In the genomic region with DNA sequence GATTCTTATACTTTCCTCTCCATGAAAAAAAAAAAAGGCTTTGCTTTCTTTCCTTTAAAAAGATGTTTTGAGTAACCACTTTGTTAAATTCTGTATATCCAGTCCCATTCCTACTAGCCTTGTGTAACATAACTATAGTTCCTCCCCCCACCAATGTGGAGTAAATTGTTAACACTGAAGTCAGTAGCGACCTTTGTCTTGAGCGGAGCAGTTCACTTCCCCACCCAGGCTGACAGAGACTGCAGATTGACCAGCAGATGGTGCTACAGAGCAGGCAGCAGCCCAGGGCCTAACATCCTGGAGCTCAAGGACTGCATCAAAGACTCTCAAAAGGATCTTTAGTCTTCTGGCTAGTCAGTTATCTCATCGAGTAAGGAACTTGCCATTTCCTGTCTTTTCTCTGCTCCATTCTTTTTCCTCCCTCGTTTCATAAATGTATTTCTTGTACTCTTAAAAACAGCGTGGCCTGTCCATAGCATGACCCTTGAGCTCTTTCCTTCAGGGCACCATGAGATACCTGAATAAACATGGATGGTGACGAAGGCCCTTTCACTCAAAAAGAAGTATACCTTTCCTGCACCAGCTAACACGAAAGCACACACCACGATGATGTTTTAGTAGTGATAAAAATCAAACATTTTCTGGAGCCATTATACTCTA, we compare ENCODE assay signal across 1 cellular context.
TF ChIP-seq lines count a peak whose summit lies in the region.

No MANE protein-coding gene starts in this region.

TF ChIP-seq in HepG2, 621 proteins besides CTCF, POLR2A, EP300 and RAD21 (continued from another document and continues in another):
- TF ChIP-seq, protein P1, sequence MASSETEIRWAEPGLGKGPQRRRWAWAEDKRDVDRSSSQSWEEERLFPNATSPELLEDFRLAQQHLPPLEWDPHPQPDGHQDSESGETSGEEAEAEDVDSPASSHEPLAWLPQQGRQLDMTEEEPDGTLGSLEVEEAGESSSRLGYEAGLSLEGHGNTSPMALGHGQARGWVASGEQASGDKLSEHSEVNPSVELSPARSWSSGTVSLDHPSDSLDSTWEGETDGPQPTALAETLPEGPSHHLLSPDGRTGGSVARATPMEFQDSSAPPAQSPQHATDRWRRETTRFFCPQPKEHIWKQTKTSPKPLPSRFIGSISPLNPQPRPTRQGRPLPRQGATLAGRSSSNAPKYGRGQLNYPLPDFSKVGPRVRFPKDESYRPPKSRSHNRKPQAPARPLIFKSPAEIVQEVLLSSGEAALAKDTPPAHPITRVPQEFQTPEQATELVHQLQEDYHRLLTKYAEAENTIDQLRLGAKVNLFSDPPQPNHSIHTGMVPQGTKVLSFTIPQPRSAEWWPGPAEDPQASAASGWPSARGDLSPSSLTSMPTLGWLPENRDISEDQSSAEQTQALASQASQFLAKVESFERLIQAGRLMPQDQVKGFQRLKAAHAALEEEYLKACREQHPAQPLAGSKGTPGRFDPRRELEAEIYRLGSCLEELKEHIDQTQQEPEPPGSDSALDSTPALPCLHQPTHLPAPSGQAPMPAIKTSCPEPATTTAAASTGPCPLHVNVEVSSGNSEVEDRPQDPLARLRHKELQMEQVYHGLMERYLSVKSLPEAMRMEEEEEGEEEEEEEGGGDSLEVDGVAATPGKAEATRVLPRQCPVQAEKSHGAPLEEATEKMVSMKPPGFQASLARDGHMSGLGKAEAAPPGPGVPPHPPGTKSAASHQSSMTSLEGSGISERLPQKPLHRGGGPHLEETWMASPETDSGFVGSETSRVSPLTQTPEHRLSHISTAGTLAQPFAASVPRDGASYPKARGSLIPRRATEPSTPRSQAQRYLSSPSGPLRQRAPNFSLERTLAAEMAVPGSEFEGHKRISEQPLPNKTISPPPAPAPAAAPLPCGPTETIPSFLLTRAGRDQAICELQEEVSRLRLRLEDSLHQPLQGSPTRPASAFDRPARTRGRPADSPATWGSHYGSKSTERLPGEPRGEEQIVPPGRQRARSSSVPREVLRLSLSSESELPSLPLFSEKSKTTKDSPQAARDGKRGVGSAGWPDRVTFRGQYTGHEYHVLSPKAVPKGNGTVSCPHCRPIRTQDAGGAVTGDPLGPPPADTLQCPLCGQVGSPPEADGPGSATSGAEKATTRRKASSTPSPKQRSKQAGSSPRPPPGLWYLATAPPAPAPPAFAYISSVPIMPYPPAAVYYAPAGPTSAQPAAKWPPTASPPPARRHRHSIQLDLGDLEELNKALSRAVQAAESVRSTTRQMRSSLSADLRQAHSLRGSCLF (CRISPR knock-in tag; IDR thresholded peaks at IDR 0.05; ENCODE audit: borderline replicate concordance), result no peak
- TF ChIP-seq KDM6A (CRISPR knock-in tag; IDR thresholded peaks at IDR 0.05; ENCODE audit: low read depth), result peak; percentile 44; the same call in 1 of the 2 replicates
- TF ChIP-seq NFATC3 (CRISPR knock-in tag; IDR thresholded peaks at IDR 0.05), result no peak
- no peak for TF ChIP-seq HIVEP1 (CRISPR knock-in tag; IDR thresholded peaks at IDR 0.05)
- TF ChIP-seq PHB2 (IDR thresholded peaks at IDR 0.05; ENCODE audit: partially characterized antibody), result no peak
- TF ChIP-seq, protein P2, sequence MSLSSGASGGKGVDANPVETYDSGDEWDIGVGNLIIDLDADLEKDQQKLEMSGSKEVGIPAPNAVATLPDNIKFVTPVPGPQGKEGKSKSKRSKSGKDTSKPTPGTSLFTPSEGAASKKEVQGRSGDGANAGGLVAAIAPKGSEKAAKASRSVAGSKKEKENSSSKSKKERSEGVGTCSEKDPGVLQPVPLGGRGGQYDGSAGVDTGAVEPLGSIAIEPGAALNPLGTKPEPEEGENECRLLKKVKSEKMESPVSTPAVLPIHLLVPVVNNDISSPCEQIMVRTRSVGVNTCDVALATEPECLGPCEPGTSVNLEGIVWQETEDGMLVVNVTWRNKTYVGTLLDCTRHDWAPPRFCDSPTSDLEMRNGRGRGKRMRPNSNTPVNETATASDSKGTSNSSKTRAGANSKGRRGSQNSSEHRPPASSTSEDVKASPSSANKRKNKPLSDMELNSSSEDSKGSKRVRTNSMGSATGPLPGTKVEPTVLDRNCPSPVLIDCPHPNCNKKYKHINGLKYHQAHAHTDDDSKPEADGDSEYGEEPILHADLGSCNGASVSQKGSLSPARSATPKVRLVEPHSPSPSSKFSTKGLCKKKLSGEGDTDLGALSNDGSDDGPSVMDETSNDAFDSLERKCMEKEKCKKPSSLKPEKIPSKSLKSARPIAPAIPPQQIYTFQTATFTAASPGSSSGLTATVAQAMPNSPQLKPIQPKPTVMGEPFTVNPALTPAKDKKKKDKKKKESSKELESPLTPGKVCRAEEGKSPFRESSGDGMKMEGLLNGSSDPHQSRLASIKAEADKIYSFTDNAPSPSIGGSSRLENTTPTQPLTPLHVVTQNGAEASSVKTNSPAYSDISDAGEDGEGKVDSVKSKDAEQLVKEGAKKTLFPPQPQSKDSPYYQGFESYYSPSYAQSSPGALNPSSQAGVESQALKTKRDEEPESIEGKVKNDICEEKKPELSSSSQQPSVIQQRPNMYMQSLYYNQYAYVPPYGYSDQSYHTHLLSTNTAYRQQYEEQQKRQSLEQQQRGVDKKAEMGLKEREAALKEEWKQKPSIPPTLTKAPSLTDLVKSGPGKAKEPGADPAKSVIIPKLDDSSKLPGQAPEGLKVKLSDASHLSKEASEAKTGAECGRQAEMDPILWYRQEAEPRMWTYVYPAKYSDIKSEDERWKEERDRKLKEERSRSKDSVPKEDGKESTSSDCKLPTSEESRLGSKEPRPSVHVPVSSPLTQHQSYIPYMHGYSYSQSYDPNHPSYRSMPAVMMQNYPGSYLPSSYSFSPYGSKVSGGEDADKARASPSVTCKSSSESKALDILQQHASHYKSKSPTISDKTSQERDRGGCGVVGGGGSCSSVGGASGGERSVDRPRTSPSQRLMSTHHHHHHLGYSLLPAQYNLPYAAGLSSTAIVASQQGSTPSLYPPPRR (CRISPR knock-in tag; IDR thresholded peaks at IDR 0.05; ENCODE audit: borderline replicate concordance), result peak; percentile 67; the same call in 1 of the 2 replicates
- TF ChIP-seq RARA (CRISPR knock-in tag; IDR thresholded peaks at IDR 0.05), result 0 out of 2 replicates have a peak, but pooled peaks have one; percentile 38
- peak; percentile 45; the same call in 1 of the 2 replicates for TF ChIP-seq ZNF441 (CRISPR knock-in tag; IDR thresholded peaks at IDR 0.05; ENCODE audit: borderline replicate concordance)
- TF ChIP-seq ZNF354B (CRISPR knock-in tag; IDR thresholded peaks at IDR 0.05), result no peak
- TF ChIP-seq, protein P3, sequence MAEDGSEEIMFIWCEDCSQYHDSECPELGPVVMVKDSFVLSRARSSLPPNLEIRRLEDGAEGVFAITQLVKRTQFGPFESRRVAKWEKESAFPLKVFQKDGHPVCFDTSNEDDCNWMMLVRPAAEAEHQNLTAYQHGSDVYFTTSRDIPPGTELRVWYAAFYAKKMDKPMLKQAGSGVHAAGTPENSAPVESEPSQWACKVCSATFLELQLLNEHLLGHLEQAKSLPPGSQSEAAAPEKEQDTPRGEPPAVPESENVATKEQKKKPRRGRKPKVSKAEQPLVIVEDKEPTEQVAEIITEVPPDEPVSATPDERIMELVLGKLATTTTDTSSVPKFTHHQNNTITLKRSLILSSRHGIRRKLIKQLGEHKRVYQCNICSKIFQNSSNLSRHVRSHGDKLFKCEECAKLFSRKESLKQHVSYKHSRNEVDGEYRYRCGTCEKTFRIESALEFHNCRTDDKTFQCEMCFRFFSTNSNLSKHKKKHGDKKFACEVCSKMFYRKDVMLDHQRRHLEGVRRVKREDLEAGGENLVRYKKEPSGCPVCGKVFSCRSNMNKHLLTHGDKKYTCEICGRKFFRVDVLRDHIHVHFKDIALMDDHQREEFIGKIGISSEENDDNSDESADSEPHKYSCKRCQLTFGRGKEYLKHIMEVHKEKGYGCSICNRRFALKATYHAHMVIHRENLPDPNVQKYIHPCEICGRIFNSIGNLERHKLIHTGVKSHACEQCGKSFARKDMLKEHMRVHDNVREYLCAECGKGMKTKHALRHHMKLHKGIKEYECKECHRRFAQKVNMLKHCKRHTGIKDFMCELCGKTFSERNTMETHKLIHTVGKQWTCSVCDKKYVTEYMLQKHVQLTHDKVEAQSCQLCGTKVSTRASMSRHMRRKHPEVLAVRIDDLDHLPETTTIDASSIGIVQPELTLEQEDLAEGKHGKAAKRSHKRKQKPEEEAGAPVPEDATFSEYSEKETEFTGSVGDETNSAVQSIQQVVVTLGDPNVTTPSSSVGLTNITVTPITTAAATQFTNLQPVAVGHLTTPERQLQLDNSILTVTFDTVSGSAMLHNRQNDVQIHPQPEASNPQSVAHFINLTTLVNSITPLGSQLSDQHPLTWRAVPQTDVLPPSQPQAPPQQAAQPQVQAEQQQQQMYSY (CRISPR knock-in tag; IDR thresholded peaks at IDR 0.05), result no peak
- TF ChIP-seq ZC3H13 (CRISPR knock-in tag; IDR thresholded peaks at IDR 0.05), result no peak
- TF ChIP-seq, protein P4, sequence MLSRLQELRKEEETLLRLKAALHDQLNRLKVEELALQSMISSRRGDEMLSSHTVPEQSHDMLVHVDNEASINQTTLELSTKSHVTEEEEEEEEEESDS (CRISPR knock-in tag; IDR thresholded peaks at IDR 0.05; ENCODE audit: borderline replicate concordance), result no peak
- TF ChIP-seq DPF2 (CRISPR knock-in tag; IDR thresholded peaks at IDR 0.05; ENCODE audit: borderline replicate concordance, low read depth), result no peak
- TF ChIP-seq ETV6 (CRISPR knock-in tag; conservative IDR thresholded peaks at IDR 0.05), result no peak
- TF ChIP-seq, protein P5, sequence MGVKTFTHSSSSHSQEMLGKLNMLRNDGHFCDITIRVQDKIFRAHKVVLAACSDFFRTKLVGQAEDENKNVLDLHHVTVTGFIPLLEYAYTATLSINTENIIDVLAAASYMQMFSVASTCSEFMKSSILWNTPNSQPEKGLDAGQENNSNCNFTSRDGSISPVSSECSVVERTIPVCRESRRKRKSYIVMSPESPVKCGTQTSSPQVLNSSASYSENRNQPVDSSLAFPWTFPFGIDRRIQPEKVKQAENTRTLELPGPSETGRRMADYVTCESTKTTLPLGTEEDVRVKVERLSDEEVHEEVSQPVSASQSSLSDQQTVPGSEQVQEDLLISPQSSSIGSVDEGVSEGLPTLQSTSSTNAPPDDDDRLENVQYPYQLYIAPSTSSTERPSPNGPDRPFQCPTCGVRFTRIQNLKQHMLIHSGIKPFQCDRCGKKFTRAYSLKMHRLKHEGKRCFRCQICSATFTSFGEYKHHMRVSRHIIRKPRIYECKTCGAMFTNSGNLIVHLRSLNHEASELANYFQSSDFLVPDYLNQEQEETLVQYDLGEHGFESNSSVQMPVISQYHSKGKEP (CRISPR knock-in tag; IDR thresholded peaks at IDR 0.05), result no peak
- TF ChIP-seq, protein P6, sequence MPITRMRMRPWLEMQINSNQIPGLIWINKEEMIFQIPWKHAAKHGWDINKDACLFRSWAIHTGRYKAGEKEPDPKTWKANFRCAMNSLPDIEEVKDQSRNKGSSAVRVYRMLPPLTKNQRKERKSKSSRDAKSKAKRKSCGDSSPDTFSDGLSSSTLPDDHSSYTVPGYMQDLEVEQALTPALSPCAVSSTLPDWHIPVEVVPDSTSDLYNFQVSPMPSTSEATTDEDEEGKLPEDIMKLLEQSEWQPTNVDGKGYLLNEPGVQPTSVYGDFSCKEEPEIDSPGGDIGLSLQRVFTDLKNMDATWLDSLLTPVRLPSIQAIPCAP (CRISPR knock-in tag; IDR thresholded peaks at IDR 0.05; ENCODE audit: low read depth), result no peak
- no peak for TF ChIP-seq KDM1A (CRISPR knock-in tag; IDR thresholded peaks at IDR 0.05)
- TF ChIP-seq REL (CRISPR knock-in tag; conservative IDR thresholded peaks at IDR 0.05), result no peak
- TF ChIP-seq ZFP36 (IDR thresholded peaks at IDR 0.05; ENCODE audit: borderline replicate concordance, low read depth, low read length, partially characterized antibody), result no peak
- TF ChIP-seq, protein P7, sequence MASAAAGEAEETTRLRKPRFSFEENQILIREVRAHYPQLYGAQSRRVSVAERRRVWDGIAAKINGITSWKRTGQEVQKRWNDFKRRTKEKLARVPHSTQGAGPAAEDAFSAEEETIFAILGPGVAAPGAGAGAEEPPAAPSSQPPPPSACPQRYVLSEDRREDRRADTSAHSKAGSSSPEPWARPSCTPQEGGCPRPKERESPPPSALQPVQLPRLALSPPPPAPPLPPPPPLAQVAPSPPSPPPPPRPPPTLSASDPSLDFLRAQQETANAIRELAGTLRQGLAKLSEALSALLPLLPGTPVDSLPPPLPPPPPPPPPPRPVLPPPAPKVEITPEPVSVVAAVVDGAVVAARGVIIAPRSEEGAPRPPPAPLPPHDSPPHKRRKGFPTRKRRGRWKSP (CRISPR knock-in tag; IDR thresholded peaks at IDR 0.05), result no peak
- peak; percentile 36; the same call in 1 of the 2 replicates for TF ChIP-seq FOXK1 (CRISPR knock-in tag; IDR thresholded peaks at IDR 0.05; ENCODE audit: borderline replicate concordance, low read depth)
- TF ChIP-seq PHF20 (CRISPR knock-in tag; IDR thresholded peaks at IDR 0.05), result no peak
- no peak for TF ChIP-seq ZNF530 (CRISPR knock-in tag; IDR thresholded peaks at IDR 0.05; ENCODE audit: low read depth)
- no peak for TF ChIP-seq PAWR (CRISPR knock-in tag; IDR thresholded peaks at IDR 0.05; ENCODE audit: borderline replicate concordance)
- TF ChIP-seq ZZZ3 (CRISPR knock-in tag; IDR thresholded peaks at IDR 0.05; ENCODE audit: borderline replicate concordance), result no peak
- TF ChIP-seq, protein P8, sequence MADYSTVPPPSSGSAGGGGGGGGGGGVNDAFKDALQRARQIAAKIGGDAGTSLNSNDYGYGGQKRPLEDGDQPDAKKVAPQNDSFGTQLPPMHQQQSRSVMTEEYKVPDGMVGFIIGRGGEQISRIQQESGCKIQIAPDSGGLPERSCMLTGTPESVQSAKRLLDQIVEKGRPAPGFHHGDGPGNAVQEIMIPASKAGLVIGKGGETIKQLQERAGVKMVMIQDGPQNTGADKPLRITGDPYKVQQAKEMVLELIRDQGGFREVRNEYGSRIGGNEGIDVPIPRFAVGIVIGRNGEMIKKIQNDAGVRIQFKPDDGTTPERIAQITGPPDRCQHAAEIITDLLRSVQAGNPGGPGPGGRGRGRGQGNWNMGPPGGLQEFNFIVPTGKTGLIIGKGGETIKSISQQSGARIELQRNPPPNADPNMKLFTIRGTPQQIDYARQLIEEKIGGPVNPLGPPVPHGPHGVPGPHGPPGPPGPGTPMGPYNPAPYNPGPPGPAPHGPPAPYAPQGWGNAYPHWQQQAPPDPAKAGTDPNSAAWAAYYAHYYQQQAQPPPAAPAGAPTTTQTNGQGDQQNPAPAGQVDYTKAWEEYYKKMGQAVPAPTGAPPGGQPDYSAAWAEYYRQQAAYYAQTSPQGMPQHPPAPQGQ (CRISPR knock-in tag; IDR thresholded peaks at IDR 0.05; ENCODE audit: borderline replicate concordance), result no peak
- TF ChIP-seq TMF1 (CRISPR knock-in tag; IDR thresholded peaks at IDR 0.05; ENCODE audit: low read depth), result no peak
- peak; percentile 75 for TF ChIP-seq TARDBP (CRISPR knock-in tag; IDR thresholded peaks at IDR 0.05)
- no peak; the same call in 1 of the 2 replicates for TF ChIP-seq GABPB1 (CRISPR knock-in tag; IDR thresholded peaks at IDR 0.05)
- TF ChIP-seq ZNF773 (CRISPR knock-in tag; IDR thresholded peaks at IDR 0.05; ENCODE audit: borderline replicate concordance), result no peak
- no peak for TF ChIP-seq POLR2AphosphoS2 (IDR thresholded peaks at IDR 0.05; ENCODE audit: low read depth, low read length)
- TF ChIP-seq ZMAT3 (CRISPR knock-in tag; conservative IDR thresholded peaks at IDR 0.05), result no peak
- TF ChIP-seq, protein P9, sequence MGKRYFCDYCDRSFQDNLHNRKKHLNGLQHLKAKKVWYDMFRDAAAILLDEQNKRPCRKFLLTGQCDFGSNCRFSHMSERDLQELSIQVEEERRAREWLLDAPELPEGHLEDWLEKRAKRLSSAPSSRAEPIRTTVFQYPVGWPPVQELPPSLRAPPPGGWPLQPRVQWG (CRISPR knock-in tag; IDR thresholded peaks at IDR 0.05; ENCODE audit: borderline replicate concordance, low read depth), result no peak
